In the genomic region with DNA sequence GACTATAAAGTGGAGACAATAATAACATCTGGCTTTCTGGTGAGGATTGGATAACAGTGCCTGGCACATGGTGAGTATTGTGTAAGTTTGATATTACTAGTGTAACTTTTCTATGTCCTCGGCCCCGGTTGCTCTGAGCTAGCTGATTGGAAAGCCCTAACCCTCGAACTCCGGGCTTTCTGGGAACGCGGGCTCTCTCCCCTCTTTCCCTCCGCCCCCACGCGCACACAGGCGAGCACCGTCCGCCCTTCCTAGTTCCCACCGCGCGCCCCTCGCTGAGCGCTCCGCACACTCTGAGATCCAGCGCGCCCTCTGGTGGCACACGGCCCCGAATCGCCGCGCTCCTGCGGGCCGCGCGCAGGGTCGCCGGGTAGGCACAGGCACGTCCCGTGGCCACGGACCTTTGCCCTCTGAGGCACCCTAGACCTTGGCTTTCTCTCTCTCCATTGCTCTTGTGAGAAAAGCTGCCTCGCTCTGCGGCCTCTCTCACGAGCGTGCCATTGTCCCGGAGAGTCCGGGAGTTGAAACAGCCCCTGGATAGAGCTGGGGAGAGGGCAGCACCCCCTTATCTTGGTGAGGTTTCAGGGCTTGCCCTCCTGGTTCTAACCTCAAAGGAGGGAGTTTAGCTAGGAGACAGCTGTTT, we compare ENCODE assay signal across 8 cellular contexts.
DNase-seq lines count a peak whose midpoint lies in the region; ATAC-seq and TF ChIP-seq lines count a peak whose summit lies in the region.

No MANE protein-coding gene starts in this region.

- H3K9ac ChIP-seq in iPS-20b (ENCODE audit: low read depth, low read length), result no peak overlapping the region

- TF ChIP-seq RAD21 in Ishikawa (IDR thresholded peaks at IDR 0.05; ENCODE audit: low read depth), result peak; percentile 62; the same call in 1 of the 2 replicates

- TF ChIP-seq CTCF in GM10248 (IDR thresholded peaks at IDR 0.05; ENCODE audit: control extremely low read depth, extremely low read depth, low read depth, missing control alignments), result peak; percentile 92
- peak; percentile 88 for TF ChIP-seq CTCF in astrocyte of the cerebellum (IDR thresholded peaks at IDR 0.05; ENCODE audit: low read depth, low read length, missing control alignments)

- no peak overlapping the region for H3K27ac ChIP-seq in iPS-20b (ENCODE audit: low read length)

- peaks cover 51% of the 10 kb centered on the region for H3K27me3 ChIP-seq in iPS-20b (ENCODE audit: insufficient read depth, low read length)

- H3K36me3 ChIP-seq in iPS-20b (ENCODE audit: insufficient read depth, low read depth, low read length), result no peaks in the 10 kb centered on the region

- POLR2A ChIA-PET in GM10248 (lab: Yijun Ruan, JAX), result no interaction called here

- CTCF ChIA-PET in GM10248 (lab: Yijun Ruan, JAX), result interaction anchor here (0.6 to 11.5 kb wide), 70 partner anchors 8 to 680 kb away, joined by 3 to 202 read pairs (median 4); a partner anchor contains a TSS

- in situ Hi-C loops in astrocyte of the cerebellum (cut with HindIII; ENCODE audit: low sequenced_read_pairs), result no loop called here

- DNase-seq in GM10248 (ENCODE audit: extremely low spot score) (peak; percentile 82), T-helper 1 cell (peak in 4 of 5 donors; percentile 23 to 30 (median 27)), astrocyte of the cerebellum (ENCODE audit: low read depth) (no peak)
- peak; percentile 15 to 46 (median 29) for DNase-seq in stimulated activated CD4-positive, alpha-beta T cell treated with anti-CD3 and anti-CD28 coated beads, Interleukin-1b, Interleukin-23, amount 100 ng/mL, for 24 hours (ENCODE audit: low read depth in 4 of 4, low spot score in 1 of 4)

- no peak for TF ChIP-seq EP300 in Ishikawa (IDR thresholded peaks at IDR 0.05; ENCODE audit: borderline replicate concordance)

- H3K4me3 ChIP-seq in astrocyte of the cerebellum (ENCODE audit: low read depth, low read length) (peak overlapping the region; percentile 8), iPS-20b (ENCODE audit: low read length) (peak overlapping the region; percentile 47; the same call in 1 of the 2 replicates)

- peaks cover 5% of the 10 kb centered on the region for H3K4me1 ChIP-seq in iPS-20b (ENCODE audit: insufficient read depth, low read length)

- no peaks in the 10 kb centered on the region for H3K9me3 ChIP-seq in iPS-20b (ENCODE audit: insufficient read depth, low read depth, low read length)

- ATAC-seq in HG03039 (IDR thresholded peaks at IDR 0.05; ENCODE audit: unreplicated experiment), result no peak
- no peak for ATAC-seq in GM19324 (IDR thresholded peaks at IDR 0.05; ENCODE audit: low FRiP score, unreplicated experiment)

TF ChIP-seq in Ishikawa, 13 proteins besides CTCF, POLR2A, EP300 and RAD21:
- TF ChIP-seq, protein P1, sequence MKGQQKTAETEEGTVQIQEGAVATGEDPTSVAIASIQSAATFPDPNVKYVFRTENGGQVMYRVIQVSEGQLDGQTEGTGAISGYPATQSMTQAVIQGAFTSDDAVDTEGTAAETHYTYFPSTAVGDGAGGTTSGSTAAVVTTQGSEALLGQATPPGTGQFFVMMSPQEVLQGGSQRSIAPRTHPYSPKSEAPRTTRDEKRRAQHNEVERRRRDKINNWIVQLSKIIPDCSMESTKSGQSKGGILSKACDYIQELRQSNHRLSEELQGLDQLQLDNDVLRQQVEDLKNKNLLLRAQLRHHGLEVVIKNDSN (IDR thresholded peaks at IDR 0.05), result no peak
- TF ChIP-seq, protein P2, sequence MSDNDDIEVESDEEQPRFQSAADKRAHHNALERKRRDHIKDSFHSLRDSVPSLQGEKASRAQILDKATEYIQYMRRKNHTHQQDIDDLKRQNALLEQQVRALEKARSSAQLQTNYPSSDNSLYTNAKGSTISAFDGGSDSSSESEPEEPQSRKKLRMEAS (IDR thresholded peaks at IDR 0.05), result no peak
- TF ChIP-seq TEAD4 (IDR thresholded peaks at IDR 0.05), result no peak
- TF ChIP-seq TCF12 (IDR thresholded peaks at IDR 0.05; ENCODE audit: low read depth), result no peak
- no peak for TF ChIP-seq EGR1 (IDR thresholded peaks at IDR 0.05)
- TF ChIP-seq TAF1 (IDR thresholded peaks at IDR 0.05; ENCODE audit: low read depth), result no peak
- TF ChIP-seq YY1 (IDR thresholded peaks at IDR 0.05; ENCODE audit: low read depth), result no peak
- TF ChIP-seq CEBPB (IDR thresholded peaks at IDR 0.05), result no peak
- no peak for TF ChIP-seq NFIC (IDR thresholded peaks at IDR 0.05)
- TF ChIP-seq ZBTB7A (IDR thresholded peaks at IDR 0.05; ENCODE audit: low read depth), result no peak
- TF ChIP-seq CREB1 (IDR thresholded peaks at IDR 0.05; ENCODE audit: low read depth), result no peak
- TF ChIP-seq FOXM1 (IDR thresholded peaks at IDR 0.05; ENCODE audit: borderline replicate concordance, low read depth), result no peak
- TF ChIP-seq, protein P3, sequence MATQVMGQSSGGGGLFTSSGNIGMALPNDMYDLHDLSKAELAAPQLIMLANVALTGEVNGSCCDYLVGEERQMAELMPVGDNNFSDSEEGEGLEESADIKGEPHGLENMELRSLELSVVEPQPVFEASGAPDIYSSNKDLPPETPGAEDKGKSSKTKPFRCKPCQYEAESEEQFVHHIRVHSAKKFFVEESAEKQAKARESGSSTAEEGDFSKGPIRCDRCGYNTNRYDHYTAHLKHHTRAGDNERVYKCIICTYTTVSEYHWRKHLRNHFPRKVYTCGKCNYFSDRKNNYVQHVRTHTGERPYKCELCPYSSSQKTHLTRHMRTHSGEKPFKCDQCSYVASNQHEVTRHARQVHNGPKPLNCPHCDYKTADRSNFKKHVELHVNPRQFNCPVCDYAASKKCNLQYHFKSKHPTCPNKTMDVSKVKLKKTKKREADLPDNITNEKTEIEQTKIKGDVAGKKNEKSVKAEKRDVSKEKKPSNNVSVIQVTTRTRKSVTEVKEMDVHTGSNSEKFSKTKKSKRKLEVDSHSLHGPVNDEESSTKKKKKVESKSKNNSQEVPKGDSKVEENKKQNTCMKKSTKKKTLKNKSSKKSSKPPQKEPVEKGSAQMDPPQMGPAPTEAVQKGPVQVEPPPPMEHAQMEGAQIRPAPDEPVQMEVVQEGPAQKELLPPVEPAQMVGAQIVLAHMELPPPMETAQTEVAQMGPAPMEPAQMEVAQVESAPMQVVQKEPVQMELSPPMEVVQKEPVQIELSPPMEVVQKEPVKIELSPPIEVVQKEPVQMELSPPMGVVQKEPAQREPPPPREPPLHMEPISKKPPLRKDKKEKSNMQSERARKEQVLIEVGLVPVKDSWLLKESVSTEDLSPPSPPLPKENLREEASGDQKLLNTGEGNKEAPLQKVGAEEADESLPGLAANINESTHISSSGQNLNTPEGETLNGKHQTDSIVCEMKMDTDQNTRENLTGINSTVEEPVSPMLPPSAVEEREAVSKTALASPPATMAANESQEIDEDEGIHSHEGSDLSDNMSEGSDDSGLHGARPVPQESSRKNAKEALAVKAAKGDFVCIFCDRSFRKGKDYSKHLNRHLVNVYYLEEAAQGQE (IDR thresholded peaks at IDR 0.05; ENCODE audit: low read depth), result no peak
